In genomic region chr3:31536417-31536991, GRCh38 we compare ENCODE assay signal across 13 cellular contexts. TPM values are rescaled to one million over a fixed set of nuclear protein-coding genes. Genes with fewer than 3 reads are reported as not detected.
DNase-seq lines count a peak whose midpoint lies in the region; ATAC-seq, FAIRE-seq and TF ChIP-seq lines count a peak whose summit lies in the region.
"Had no signal": no experiment of that assay in that cellular context is flagged by ENCODE, and none has a peak within 500 bp of the region (broad histone marks: within the 10 kb centered on the region; RNA-seq: fewer than 3 reads in every experiment).

No MANE protein-coding gene starts in this region.

- H3K4me2 ChIP-seq in SK-N-SH, result 0 out of 2 replicates have a peak overlapping the region, but pooled peaks have one; percentile 20

- H3K4me3 ChIP-seq in SK-N-SH (ENCODE audit: low read depth in 2 of 2, low read length in 1 of 2), result no peak overlapping the region
- peak overlapping the region; percentile 47 for H3K4me3 ChIP-seq in effector memory CD4-positive, alpha-beta T cell (ENCODE audit: insufficient read depth, low read depth, low read length, poor library complexity, severe bottlenecking)
- peak overlapping the region; percentile 88 for H3K4me3 ChIP-seq in psoas muscle
- H3K4me3 ChIP-seq: tibial nerve had no signal

- H3K27ac ChIP-seq in SK-N-SH (ENCODE audit: low read depth in 2 of 2, low read length in 1 of 2), result no peak overlapping the region
- H3K27ac ChIP-seq in effector memory CD4-positive, alpha-beta T cell (ENCODE audit: insufficient read depth, low read length, poor library complexity, severe bottlenecking), result peak overlapping the region; percentile 46
- H3K27ac ChIP-seq in psoas muscle, result no peak overlapping the region
- H3K27ac ChIP-seq: tibial nerve had no signal

- TF ChIP-seq CTCF in SK-N-SH (IDR thresholded peaks at IDR 0.05) (no peak), psoas muscle (IDR thresholded peaks at IDR 0.05) (no peak)

- peaks cover 0 to 6% of the 10 kb centered on the region in 2 experiments; a peak in 1 of 4 replicates for H3K4me1 ChIP-seq in SK-N-SH (ENCODE audit: control insufficient read depth in 1 of 2, insufficient read depth in 2 of 2, low read depth in 1 of 2, low read length in 1 of 2)
- peaks cover 14% of the 10 kb centered on the region for H3K4me1 ChIP-seq in effector memory CD4-positive, alpha-beta T cell (ENCODE audit: control insufficient read depth, insufficient read depth, low read length, poor library complexity, severe bottlenecking)
- H3K4me1 ChIP-seq in psoas muscle, result peaks cover 36% of the 10 kb centered on the region

- TF ChIP-seq RAD21 in SK-N-SH (IDR thresholded peaks at IDR 0.05; ENCODE audit: low read length), result no peak

- peaks cover 51% of the 10 kb centered on the region for H3K4me1 Mint-ChIP-seq in activated CD4-positive, alpha-beta T cell treated with anti-CD3 and anti-CD28 coated beads, Interleukin-2, amount 10 ng/mL, durations not matched to agents 24 days and 14 days

- H3K27me3 Mint-ChIP-seq in activated CD4-positive, alpha-beta T cell treated with anti-CD3 and anti-CD28 coated beads, Interleukin-2, amount 10 ng/mL, durations not matched to agents 24 days and 14 days, result no peaks in the 10 kb centered on the region

- POLR2A ChIA-PET in SK-N-SH (lab: Yijun Ruan, JAX), result no interaction called here

- 60% methylated on average over 3 of the region's 3 CpGs for WGBS in SK-N-SH (ENCODE audit: low lambda C conversion rate)
- WGBS in psoas muscle, 3 donors, result 24 to 41% (median 28%) methylated on average over 3 of the region's 3 CpGs

- H3F3A ChIP-seq in SK-N-SH (replicated peaks; ENCODE audit: insufficient read depth), result peaks cover under 1% of the 10 kb centered on the region

- peak overlapping the region; percentile 81 for H3K27ac Mint-ChIP-seq in activated CD4-positive, alpha-beta T cell treated with anti-CD3 and anti-CD28 coated beads, Interleukin-2, amount 10 ng/mL, durations not matched to agents 24 days and 14 days

- no peak for ATAC-seq in psoas muscle
- ATAC-seq in activated CD4-positive, CD25-positive, alpha-beta regulatory T cell treated with anti-CD3 and anti-CD28 coated beads, Interleukin-2, amount 50 U/mL, for 24 hours, result no peak

- no peak for DNase-seq in activated CD4-positive, alpha-beta T cell treated with anti-CD3 and anti-CD28 coated beads, Interleukin-2, amount 10 ng/mL, durations not matched to agents 24 days and 14 days
- no peak for DNase-seq in activated CD4-positive, alpha-beta T cell treated with anti-CD3 and anti-CD28 coated beads, Interleukin-2, amount 50 U/mL, for 48 hours
- no peak for DNase-seq in SK-N-SH
- DNase-seq in effector memory CD4-positive, alpha-beta T cell, result no peak
- no peak for DNase-seq in psoas muscle
- DNase-seq in ureter (ENCODE audit: low spot score), result no peak
- no peak for DNase-seq in GM12892 (ENCODE audit: insufficient read length)
- DNase-seq: aorta; Kasumi-1; stimulated activated CD4-positive, alpha-beta T cell treated with anti-CD3 and anti-CD28 coated beads, Interleukin-2, amount 100 ng/mL, for 24 hours had no signal

- no peak for TF ChIP-seq POLR2A in GM12892 (IDR thresholded peaks at IDR 0.05; ENCODE audit: low read depth, low read length)

- no peak overlapping the region for H3K9ac ChIP-seq in SK-N-SH

- H3K9me3 ChIP-seq in SK-N-SH (no peaks in the 10 kb centered on the region), psoas muscle (no peaks in the 10 kb centered on the region)
- no peaks in the 10 kb centered on the region for H3K9me3 ChIP-seq in effector memory CD4-positive, alpha-beta T cell (ENCODE audit: control insufficient read depth, low read length)
- H3K9me3 ChIP-seq: tibial nerve had no signal

- intact Hi-C loops in activated CD4-positive, alpha-beta T cell treated with anti-CD3 and anti-CD28 coated beads, Interleukin-2, amount 10 ng/mL, durations not matched to agents 24 days and 14 days (cut with micrococcal nuclease), result loop anchor here (5.0 to 10.0 kb wide), 5 partner anchors 56 to 1428 kb away; partner anchors contain the start of gene CNOT10
- intact Hi-C loops in psoas muscle (cut with DNase I), result loop anchor here (10.0 kb wide), 2 partner anchors 108 to 772 kb away; no protein-coding TSS in a partner anchor

- H3K36me3 ChIP-seq in SK-N-SH (replicated peaks in 1 of 2; ENCODE audit: control insufficient read depth in 1 of 2, insufficient read depth in 2 of 2, low read length in 1 of 2), result peaks cover 3 to 6% of the 10 kb centered on the region in 2 experiments
- no peaks in the 10 kb centered on the region for H3K36me3 ChIP-seq in effector memory CD4-positive, alpha-beta T cell (ENCODE audit: control insufficient read depth, insufficient read depth, low read length)
- H3K36me3 ChIP-seq in psoas muscle (ENCODE audit: insufficient read depth in 1 of 2, low read depth in 1 of 2), result no peaks in the 10 kb centered on the region

- no peak for FAIRE-seq in GM12892 (lab: Jason Lieb, UNC)
- FAIRE-seq: TTC549 had no signal

- no peaks in the 10 kb centered on the region for H3K9me3 Mint-ChIP-seq in activated CD4-positive, alpha-beta T cell treated with anti-CD3 and anti-CD28 coated beads, Interleukin-2, amount 10 ng/mL, durations not matched to agents 24 days and 14 days

- H3K79me2 ChIP-seq in SK-N-SH (ENCODE audit: insufficient read depth), result peaks cover 89% of the 10 kb centered on the region

- H3K27me3 ChIP-seq in SK-N-SH (ENCODE audit: insufficient read depth), result no peaks in the 10 kb centered on the region
- no peaks in the 10 kb centered on the region for H3K27me3 ChIP-seq in effector memory CD4-positive, alpha-beta T cell (replicated peaks; ENCODE audit: control insufficient read depth, insufficient read depth, low read length, poor library complexity, severe bottlenecking)
- no peaks in the 10 kb centered on the region for H3K27me3 ChIP-seq in psoas muscle (ENCODE audit: insufficient read depth in 3 of 3, low read length in 2 of 3)
- H3K27me3 ChIP-seq: tibial nerve had no signal

- H4K20me1 ChIP-seq in SK-N-SH (ENCODE audit: insufficient read depth), result peaks cover 62% of the 10 kb centered on the region

- CTCF ChIA-PET in SK-N-SH (lab: Yijun Ruan, JAX), result interaction anchor here (1.4 to 3.0 kb wide), 3 partner anchors 14 to 768 kb away, joined by 3 to 12 read pairs (median 6); no protein-coding TSS in a partner anchor

- peaks cover 38% of the 10 kb centered on the region for H3K36me3 Mint-ChIP-seq in activated CD4-positive, alpha-beta T cell treated with anti-CD3 and anti-CD28 coated beads, Interleukin-2, amount 10 ng/mL, durations not matched to agents 24 days and 14 days (ENCODE audit: low read depth)

- H3K4me3 Mint-ChIP-seq in activated CD4-positive, alpha-beta T cell treated with anti-CD3 and anti-CD28 coated beads, Interleukin-2, amount 10 ng/mL, durations not matched to agents 24 days and 14 days, result peak overlapping the region; percentile 95

- TF ChIP-seq EP300 in SK-N-SH (IDR thresholded peaks at IDR 0.05; ENCODE audit: borderline replicate concordance in 1 of 2, low read depth in 1 of 2, low read length in 1 of 2), result no peak

- H2AFZ ChIP-seq in SK-N-SH (ENCODE audit: low read depth), result no peak overlapping the region

- H3K9me2 ChIP-seq in SK-N-SH, result no peaks in the 10 kb centered on the region

TF ChIP-seq in SK-N-SH, 30 proteins besides CTCF, POLR2A, EP300 and RAD21 (continues in another document):
- no peak for TF ChIP-seq RFX5 (IDR thresholded peaks at IDR 0.05; ENCODE audit: low read length)
- TF ChIP-seq TAF1 (IDR thresholded peaks at IDR 0.05; ENCODE audit: borderline replicate concordance, low read depth, low read length), result no peak
- TF ChIP-seq, protein P1, sequence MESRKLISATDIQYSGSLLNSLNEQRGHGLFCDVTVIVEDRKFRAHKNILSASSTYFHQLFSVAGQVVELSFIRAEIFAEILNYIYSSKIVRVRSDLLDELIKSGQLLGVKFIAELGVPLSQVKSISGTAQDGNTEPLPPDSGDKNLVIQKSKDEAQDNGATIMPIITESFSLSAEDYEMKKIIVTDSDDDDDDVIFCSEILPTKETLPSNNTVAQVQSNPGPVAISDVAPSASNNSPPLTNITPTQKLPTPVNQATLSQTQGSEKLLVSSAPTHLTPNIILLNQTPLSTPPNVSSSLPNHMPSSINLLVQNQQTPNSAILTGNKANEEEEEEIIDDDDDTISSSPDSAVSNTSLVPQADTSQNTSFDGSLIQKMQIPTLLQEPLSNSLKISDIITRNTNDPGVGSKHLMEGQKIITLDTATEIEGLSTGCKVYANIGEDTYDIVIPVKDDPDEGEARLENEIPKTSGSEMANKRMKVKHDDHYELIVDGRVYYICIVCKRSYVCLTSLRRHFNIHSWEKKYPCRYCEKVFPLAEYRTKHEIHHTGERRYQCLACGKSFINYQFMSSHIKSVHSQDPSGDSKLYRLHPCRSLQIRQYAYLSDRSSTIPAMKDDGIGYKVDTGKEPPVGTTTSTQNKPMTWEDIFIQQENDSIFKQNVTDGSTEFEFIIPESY (IDR thresholded peaks at IDR 0.05; ENCODE audit: borderline replicate concordance, low read depth), result no peak
- no peak for TF ChIP-seq RCOR1 (IDR thresholded peaks at IDR 0.05; ENCODE audit: low read length)
- no peak for TF ChIP-seq SIN3A (IDR thresholded peaks at IDR 0.05; ENCODE audit: borderline replicate concordance, low read depth, low read length)
- TF ChIP-seq RXRA (IDR thresholded peaks at IDR 0.05; ENCODE audit: borderline replicate concordance, low read depth), result no peak
- TF ChIP-seq, protein P2, sequence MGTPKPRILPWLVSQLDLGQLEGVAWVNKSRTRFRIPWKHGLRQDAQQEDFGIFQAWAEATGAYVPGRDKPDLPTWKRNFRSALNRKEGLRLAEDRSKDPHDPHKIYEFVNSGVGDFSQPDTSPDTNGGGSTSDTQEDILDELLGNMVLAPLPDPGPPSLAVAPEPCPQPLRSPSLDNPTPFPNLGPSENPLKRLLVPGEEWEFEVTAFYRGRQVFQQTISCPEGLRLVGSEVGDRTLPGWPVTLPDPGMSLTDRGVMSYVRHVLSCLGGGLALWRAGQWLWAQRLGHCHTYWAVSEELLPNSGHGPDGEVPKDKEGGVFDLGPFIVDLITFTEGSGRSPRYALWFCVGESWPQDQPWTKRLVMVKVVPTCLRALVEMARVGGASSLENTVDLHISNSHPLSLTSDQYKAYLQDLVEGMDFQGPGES (IDR thresholded peaks at IDR 0.05; ENCODE audit: low read depth, low read length), result no peak
- TF ChIP-seq, protein P3, sequence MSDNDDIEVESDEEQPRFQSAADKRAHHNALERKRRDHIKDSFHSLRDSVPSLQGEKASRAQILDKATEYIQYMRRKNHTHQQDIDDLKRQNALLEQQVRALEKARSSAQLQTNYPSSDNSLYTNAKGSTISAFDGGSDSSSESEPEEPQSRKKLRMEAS (IDR thresholded peaks at IDR 0.05; ENCODE audit: low read depth), result no peak
- TF ChIP-seq TEAD4 (IDR thresholded peaks at IDR 0.05; ENCODE audit: borderline replicate concordance, insufficient read depth), result no peak

RNA-seq across cellular contexts. Expression of gene STT3B, which starts 3.8 kb away (rescaled TPM):
- total RNA-seq in activated CD4-positive, alpha-beta T cell treated with anti-CD3 and anti-CD28 coated beads, Interleukin-2, amount 10 ng/mL, durations not matched to agents 24 days and 14 days, result 118 and 120 TPM in 2 replicates
- polyA plus RNA-seq in SK-N-SH (2012; rRNA removed) (27.9 and 40.5 TPM in 2 replicates), psoas muscle (10 to 100 TPM; 33.8 to 61.3 (median 36.4) TPM)
- polyA plus RNA-seq in SK-N-SH (2012; cell fraction: cytosol; rRNA removed), result 46.2 and 51.8 TPM in 2 replicates
- polyA plus RNA-seq in SK-N-SH (2012; cell fraction: nucleus; rRNA removed), result 17.0 and 36.9 TPM in 2 replicates
- total RNA-seq in psoas muscle (10 to 100 TPM; 56.6 to 95.5 (median 60.6) TPM), ureter (169 TPM)
- polyA plus RNA-seq in GM12892 (2012; ENCODE audit: missing spikeins), result 71.6 TPM

Comparison
In these comparisons a context has a peak if more than half of its experiments do, and no peak if none do; other contexts are left out.
1. H3K4me3 ChIP-seq: peak in effector memory CD4-positive, alpha-beta T cell (single experiment) and psoas muscle (single experiment); none in SK-N-SH (0 of 2).